Comparison of ENCODE assay signal across 10 cellular contexts in genomic region chr3:147410518-147411234, GRCh38. TPM values are rescaled to one million over a fixed set of nuclear protein-coding genes. Genes with fewer than 3 reads are reported as not detected.
DNase-seq lines count a peak whose midpoint lies in the region; ATAC-seq and TF ChIP-seq lines count a peak whose summit lies in the region.
"Had no signal": no experiment of that assay in that cellular context is flagged by ENCODE, and none has a peak within 500 bp of the region (broad histone marks: within the 10 kb centered on the region; RNA-seq: fewer than 3 reads in every experiment).

No MANE protein-coding gene starts in this region.

- peaks cover 4% of the 10 kb centered on the region for H3K4me1 ChIP-seq in cardiac muscle cell (ENCODE audit: low read depth)
- H3K4me1 ChIP-seq in right atrium auricular region, result peaks cover 0 to 42% of the 10 kb centered on the region in 2 donors
- H3K4me1 ChIP-seq in upper lobe of right lung, result peaks cover 24% of the 10 kb centered on the region
- H3K4me1 ChIP-seq in uterus, result peaks cover 0 to 15% of the 10 kb centered on the region in 2 donors

- peak in 1 of 2 donors; percentile 28 for DNase-seq in cardiac muscle cell (ENCODE audit: low read depth in 1 of 2, low spot score in 1 of 2)
- no peak for DNase-seq in right atrium auricular region (ENCODE audit: low spot score)
- DNase-seq in activated naive CD8-positive, alpha-beta T cell treated with anti-CD3 and anti-CD28 coated beads, Interleukin-2, amount 10 ng/mL, durations not matched to agents 7 days and 5 days, result no peak
- DNase-seq in upper lobe of right lung, result no peak
- DNase-seq in NCI-H69 (lab: John Stamatoyannopoulos, UW), result no peak
- no peak for DNase-seq in uterus
- no peak for DNase-seq in COLO829 (ENCODE audit: low spot score)

- H3K4me3 Mint-ChIP-seq in activated naive CD8-positive, alpha-beta T cell treated with anti-CD3 and anti-CD28 coated beads, Interleukin-2, amount 10 ng/mL, durations not matched to agents 7 days and 5 days, result peak overlapping the region; percentile 49

- H3K4me1 Mint-ChIP-seq in activated naive CD8-positive, alpha-beta T cell treated with anti-CD3 and anti-CD28 coated beads, Interleukin-2, amount 10 ng/mL, durations not matched to agents 7 days and 5 days, result peaks cover 23% of the 10 kb centered on the region

- POLR2A ChIA-PET in activated naive CD8-positive, alpha-beta T cell treated with anti-CD3 and anti-CD28 coated beads, Interleukin-2, amount 10 ng/mL, durations not matched to agents 7 days and 5 days (lab: Charles Lee), result no interaction called here

- no peak overlapping the region for H3K27ac ChIP-seq in cardiac muscle cell
- no peak overlapping the region for H3K27ac ChIP-seq in right atrium auricular region
- H3K27ac ChIP-seq in layer of hippocampus (ENCODE audit: low read depth, low read length), result peak overlapping the region; percentile 82
- no peak overlapping the region for H3K27ac ChIP-seq in upper lobe of right lung
- no peak overlapping the region for H3K27ac ChIP-seq in uterus

- intact Hi-C loops in upper lobe of right lung (cut with DNase I) (no loop called here), uterus (cut with DNase I; ENCODE audit: low total_unique reads) (no loop called here)

- TF ChIP-seq POLR2A in uterus (IDR thresholded peaks at IDR 0.05), result no peak

- H3K4me3 ChIP-seq in cardiac muscle cell (peak overlapping the region; percentile 13), right atrium auricular region (peak overlapping the region in 1 of 2 donors; percentile 31), upper lobe of right lung (peak overlapping the region; percentile 14), uterus (peak overlapping the region in 1 of 2 donors; percentile 17)

- TF ChIP-seq CTCF in cardiac muscle cell (IDR thresholded peaks at IDR 0.05; ENCODE audit: low read depth, low read length), result no peak
- TF ChIP-seq CTCF in right atrium auricular region (IDR thresholded peaks at IDR 0.05), result no peak
- no peak for TF ChIP-seq CTCF in upper lobe of right lung (IDR thresholded peaks at IDR 0.05)
- TF ChIP-seq CTCF in uterus (IDR thresholded peaks at IDR 0.05), result no peak

- H3K36me3 ChIP-seq in cardiac muscle cell, result no peaks in the 10 kb centered on the region
- H3K36me3 ChIP-seq in right atrium auricular region, result no peaks in the 10 kb centered on the region
- no peaks in the 10 kb centered on the region for H3K36me3 ChIP-seq in upper lobe of right lung
- no peaks in the 10 kb centered on the region for H3K36me3 ChIP-seq in uterus

- peaks cover 17% of the 10 kb centered on the region for H3K9me3 Mint-ChIP-seq in activated naive CD8-positive, alpha-beta T cell treated with anti-CD3 and anti-CD28 coated beads, Interleukin-2, amount 10 ng/mL, durations not matched to agents 7 days and 5 days

- H3K27me3 ChIP-seq in cardiac muscle cell (peaks cover 100% of the 10 kb centered on the region), right atrium auricular region (peaks cover 69 to 90% of the 10 kb centered on the region in 2 donors), layer of hippocampus (ENCODE audit: control insufficient read depth, insufficient read depth, low read length) (peaks cover 7% of the 10 kb centered on the region), upper lobe of right lung (peaks cover 98% of the 10 kb centered on the region), uterus (peaks cover 35 to 97% of the 10 kb centered on the region in 2 donors)

- H3K36me3 Mint-ChIP-seq in activated naive CD8-positive, alpha-beta T cell treated with anti-CD3 and anti-CD28 coated beads, Interleukin-2, amount 10 ng/mL, durations not matched to agents 7 days and 5 days, result peaks cover 11% of the 10 kb centered on the region

- H3K9me3 ChIP-seq in cardiac muscle cell (ENCODE audit: low read depth), result no peaks in the 10 kb centered on the region
- H3K9me3 ChIP-seq in right atrium auricular region, result peaks cover 0 to 26% of the 10 kb centered on the region in 2 donors
- H3K9me3 ChIP-seq in upper lobe of right lung, result no peaks in the 10 kb centered on the region
- no peaks in the 10 kb centered on the region for H3K9me3 ChIP-seq in uterus

- ATAC-seq in activated naive CD8-positive, alpha-beta T cell treated with anti-CD3 and anti-CD28 coated beads, Interleukin-2, amount 10 ng/mL, durations not matched to agents 7 days and 5 days (ENCODE audit: low read depth), result no peak
- ATAC-seq in upper lobe of right lung, result no peak

- H3K27me3 Mint-ChIP-seq in activated naive CD8-positive, alpha-beta T cell treated with anti-CD3 and anti-CD28 coated beads, Interleukin-2, amount 10 ng/mL, durations not matched to agents 7 days and 5 days, result peaks cover 81% of the 10 kb centered on the region

- peak overlapping the region; percentile 80 for H3K27ac Mint-ChIP-seq in activated naive CD8-positive, alpha-beta T cell treated with anti-CD3 and anti-CD28 coated beads, Interleukin-2, amount 10 ng/mL, durations not matched to agents 7 days and 5 days

RNA-seq across cellular contexts. Expression of gene ZIC1, which starts 1.5 kb away (rescaled TPM):
- total RNA-seq in cardiac muscle cell (not detected in 2 replicates), right atrium auricular region (under 1 TPM in 1 of 2 donors, not detected in 1; 0.04 TPM), upper lobe of right lung (not detected), uterus (not detected)
- 0.35 TPM in 1 of 2 replicates, not detected in the other for polyA plus RNA-seq in cardiac muscle cell
- not detected for total RNA-seq in activated naive CD8-positive, alpha-beta T cell treated with anti-CD3 and anti-CD28 coated beads, Interleukin-2, amount 10 ng/mL, durations not matched to agents 7 days and 5 days
- total RNA-seq: epithelial cell of proximal tubule, NCI-H460 had no signal

RNA-seq across cellular contexts. Expression of gene ZIC4, which starts 4.3 kb away (rescaled TPM):
- total RNA-seq in cardiac muscle cell (not detected in 2 replicates), right atrium auricular region (not detected), upper lobe of right lung (not detected), uterus (not detected)
- polyA plus RNA-seq in cardiac muscle cell, result not detected in 2 replicates
- not detected for total RNA-seq in activated naive CD8-positive, alpha-beta T cell treated with anti-CD3 and anti-CD28 coated beads, Interleukin-2, amount 10 ng/mL, durations not matched to agents 7 days and 5 days
- total RNA-seq: epithelial cell of proximal tubule, NCI-H460 had no signal
